8 cellular contexts compared by ENCODE assay signal in genomic region chr16:8673611-8674412, GRCh38. TPM values are rescaled to one million over a fixed set of nuclear protein-coding genes. Genes with fewer than 3 reads are reported as not detected.
A peak's percentile ranks its signal among the peaks of the same experiment; 100 is the strongest.
DNase-seq lines count a peak whose midpoint lies in the region; ATAC-seq and TF ChIP-seq lines count a peak whose summit lies in the region.

No MANE protein-coding gene starts in this region.

- in situ Hi-C loops in astrocyte of the cerebellum (cut with HindIII; ENCODE audit: low sequenced_read_pairs) = no loop called here

- ATAC-seq in GM19035 (IDR thresholded peaks at IDR 0.05; ENCODE audit: unreplicated experiment) (peak; percentile 50), HG03196 (IDR thresholded peaks at IDR 0.05; ENCODE audit: unreplicated experiment) (peak; percentile 40)

- no peaks in the 10 kb centered on the region for H3K9me3 ChIP-seq in liver (ENCODE audit: control insufficient read depth in 4 of 4, low read length in 3 of 4)
- no peaks in the 10 kb centered on the region for H3K9me3 ChIP-seq in tibial nerve

- H3K27ac ChIP-seq in liver (ENCODE audit: low read depth in 1 of 2, low read length in 2 of 2) = peak overlapping the region; percentile 58 to 63
- H3K27ac ChIP-seq in tibial nerve = peak overlapping the region; percentile 13 to 84 (median 63)

- no peak for TF ChIP-seq POLR2A in tibial nerve (IDR thresholded peaks at IDR 0.05)

- H3K36me3 ChIP-seq in liver (ENCODE audit: control insufficient read depth in 4 of 4, insufficient read depth in 3 of 4, low read depth in 1 of 4, low read length in 3 of 4) (peaks cover 0 to 2% (median 0%) of the 10 kb centered on the region in 4 donors), tibial nerve (peaks cover 0 to 7% (median 0%) of the 10 kb centered on the region in 3 donors)

- TF ChIP-seq EP300 in tibial nerve (IDR thresholded peaks at IDR 0.05) = no peak

- 9% methylated on average over 24 of the region's 24 CpGs for WGBS in liver
- WGBS in tibial nerve, 2 donors = 20 to 21% methylated on average over 21 to 23 of the region's 24 CpGs

- peak overlapping the region in 1 of 2 donors; percentile 78 for H3K9ac ChIP-seq in liver (ENCODE audit: low read depth in 1 of 2, low read length in 2 of 2)

- DNase-seq in AG10803 (ENCODE audit: low read depth) = no peak
- DNase-seq in astrocyte of the cerebellum (ENCODE audit: low read depth) = no peak
- DNase-seq in tibial nerve (ENCODE audit: low spot score in 2 of 2) = peak in 1 of 2 donors; percentile 16
- DNase-seq in UCSD-AML1 (lab: John Stamatoyannopoulos, UW; ENCODE audit: unreplicated experiment) = no peak
- no peak for DNase-seq in stimulated activated CD4-positive, alpha-beta T cell treated with anti-CD3 and anti-CD28 coated beads, Interleukin-4, amount 100 ng/mL, for 24 hours

- peaks cover 0 to 46% (median 40%) of the 10 kb centered on the region in 4 donors for H3K4me1 ChIP-seq in liver (ENCODE audit: control insufficient read depth in 4 of 4, insufficient read depth in 4 of 4, low read length in 3 of 4)
- H3K4me1 ChIP-seq in tibial nerve = peaks cover 0 to 22% (median 12%) of the 10 kb centered on the region in 4 donors

- TF ChIP-seq RAD21 in liver (IDR thresholded peaks at IDR 0.05) = peak in 1 of 2 donors; percentile 8

- TF ChIP-seq CTCF in AG10803 (conservative IDR thresholded peaks at IDR 0.05; ENCODE audit: low read length) = no peak
- TF ChIP-seq CTCF in astrocyte of the cerebellum (IDR thresholded peaks at IDR 0.05; ENCODE audit: low read depth, low read length, missing control alignments) = no peak
- TF ChIP-seq CTCF in liver (IDR thresholded peaks at IDR 0.05; ENCODE audit: low read depth, low read length, missing input control) = no peak
- no peak for TF ChIP-seq CTCF in tibial nerve (IDR thresholded peaks at IDR 0.05)

- H3K27me3 ChIP-seq in liver (ENCODE audit: control insufficient read depth in 4 of 4, insufficient read depth in 4 of 4, low read length in 3 of 4) (no peaks in the 10 kb centered on the region), tibial nerve (no peaks in the 10 kb centered on the region)

- H3K4me3 ChIP-seq in AG10803 (ENCODE audit: low read length) (peak overlapping the region; percentile 63), astrocyte of the cerebellum (ENCODE audit: low read depth, low read length) (peak overlapping the region; percentile 65), liver (ENCODE audit: low read depth in 1 of 3, low read length in 3 of 3) (peak overlapping the region; percentile 73 to 90 (median 78)), tibial nerve (peak overlapping the region; percentile 68 to 83 (median 76))

TF ChIP-seq in liver, 16 proteins besides CTCF, POLR2A, EP300 and RAD21:
- TF ChIP-seq NR2F2 (IDR thresholded peaks at IDR 0.05) (no peak), HNF4G (IDR thresholded peaks at IDR 0.05) (no peak), FOXA2 (IDR thresholded peaks at IDR 0.05) (no peak), EGR1 (IDR thresholded peaks at IDR 0.05; ENCODE audit: low read depth in 2 of 2) (no peak), ATF3 (IDR thresholded peaks at IDR 0.05) (no peak), REST (IDR thresholded peaks at IDR 0.05) (no peak), SP1 (IDR thresholded peaks at IDR 0.05) (no peak), FOXA1 (IDR thresholded peaks at IDR 0.05) (no peak), HNF4A (conservative IDR thresholded peaks at IDR 0.05) (no peak)

RNA-seq across cellular contexts. Expression of gene ABAT, which starts 0.6 kb away (rescaled TPM):
- total RNA-seq in liver (100 to 1,000 TPM in 1 of 2 donors, 10 to 100 TPM in 1; 52.4 to 201 TPM), tibial nerve (10 to 100 TPM in 3 of 4 donors, 1 to 10 TPM in 1; 9.6 to 24.0 (median 21.3) TPM)
- polyA plus RNA-seq in liver = 100 to 1,000 TPM in 1 of 2 donors, 10 to 100 TPM in 1; 81.6 to 205 TPM

RNA-seq across cellular contexts. Expression of gene METTL22, which starts 52.3 kb away (rescaled TPM):
- total RNA-seq in liver (10 to 100 TPM; 13.6 to 17.9 TPM), tibial nerve (10 to 100 TPM; 34.3 to 69.5 (median 46.6) TPM)
- polyA plus RNA-seq in liver = 10 to 100 TPM in 1 of 2 donors, 1 to 10 TPM in 1; 6.5 to 15.2 TPM
